Comparison of ENCODE assay signal across 1 cellular context in the genomic region with DNA sequence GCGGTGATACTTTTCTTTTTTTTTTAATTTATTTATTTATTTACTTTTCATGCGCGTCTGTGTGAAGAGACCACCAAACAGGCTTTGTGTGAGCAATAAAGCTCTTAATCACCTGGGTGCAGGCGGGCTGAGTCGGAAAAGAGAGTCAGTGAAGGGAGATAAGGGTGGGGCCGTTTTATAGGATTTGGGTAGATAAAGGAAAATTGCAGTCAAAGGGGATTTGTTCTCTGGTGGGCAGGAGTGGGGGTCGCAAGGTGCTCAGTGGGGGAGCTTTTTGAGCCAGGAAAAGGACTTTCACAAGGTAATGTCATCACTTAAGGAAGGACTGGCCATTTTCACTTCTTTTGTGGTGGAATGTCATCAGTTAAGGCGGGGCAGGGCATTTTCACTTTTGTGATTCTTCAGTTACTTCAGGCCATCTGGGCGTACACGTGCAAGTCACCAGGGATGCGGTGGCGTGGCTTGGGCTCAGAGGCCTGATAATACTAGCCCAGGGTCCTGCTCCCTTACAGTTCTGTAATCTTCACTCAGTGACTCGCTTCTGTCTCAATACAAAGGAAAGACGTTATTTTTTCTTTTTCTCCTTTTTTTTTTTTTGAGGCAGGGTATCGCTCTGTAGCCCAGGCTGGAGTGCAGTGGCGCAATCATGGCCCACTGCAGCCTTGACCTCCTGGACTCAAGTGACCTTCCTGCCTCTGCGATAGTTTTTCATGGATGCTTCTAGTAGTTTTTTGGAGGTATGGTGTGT.
TF ChIP-seq lines count a peak whose summit lies in the region.

No MANE protein-coding gene starts in this region.

TF ChIP-seq in H1, 55 proteins besides CTCF, POLR2A, EP300 and RAD21:
- TF ChIP-seq ASH2L (IDR thresholded peaks at IDR 0.05; ENCODE audit: low read length): peak; percentile 5
